1 cellular context compared by ENCODE assay signal in the genomic region with DNA sequence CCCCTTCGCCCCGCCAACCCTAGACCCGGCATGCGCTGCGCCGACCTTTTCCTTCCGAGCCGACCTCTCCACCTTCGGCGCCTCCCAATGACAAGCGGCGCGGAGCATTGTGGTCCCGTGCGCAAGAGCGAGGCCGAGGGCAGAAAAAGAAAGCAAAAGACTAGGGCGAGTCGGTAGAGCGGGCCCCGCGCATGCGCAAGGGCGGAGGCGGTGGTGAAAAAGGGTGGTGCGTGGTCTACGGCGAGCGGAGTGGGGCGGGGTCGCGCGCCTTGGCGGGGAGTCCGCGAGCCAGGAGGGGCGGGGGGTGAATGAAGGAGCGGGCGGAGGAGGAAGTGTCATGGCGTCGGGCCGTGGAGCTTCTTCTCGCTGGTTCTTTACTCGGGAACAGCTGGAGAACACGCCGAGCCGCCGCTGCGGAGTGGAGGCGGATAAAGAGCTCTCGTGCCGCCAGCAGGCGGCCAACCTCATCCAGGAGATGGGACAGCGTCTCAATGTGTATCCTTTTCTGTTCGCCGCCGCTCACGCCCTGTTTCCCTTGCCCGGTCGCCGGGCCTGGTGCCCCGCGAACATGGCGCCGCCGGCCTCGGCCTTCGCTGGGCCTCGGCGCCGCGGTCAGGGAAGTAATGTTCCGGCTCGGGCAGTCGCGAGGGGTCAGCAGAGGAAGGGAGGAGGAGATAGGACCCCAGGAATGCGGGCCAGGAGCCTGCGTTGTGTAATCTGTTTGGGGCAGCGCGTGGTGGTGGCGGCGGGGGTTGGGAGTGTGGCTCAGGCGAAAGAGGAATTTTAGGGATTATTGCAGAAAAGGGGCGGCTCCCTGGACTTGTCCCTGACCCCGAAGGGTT.
TF ChIP-seq lines count a peak whose summit lies in the region.

Gene CCNT2, plus strand, starts transcription at position 305 of the 842 bp plus-strand sequence. Its CDS starts 33 bp downstream, at position 338.

TF ChIP-seq in HEK293, 187 proteins besides CTCF, POLR2A, EP300 and RAD21 (continued from another document and continues in another):
- TF ChIP-seq, protein P1, sequence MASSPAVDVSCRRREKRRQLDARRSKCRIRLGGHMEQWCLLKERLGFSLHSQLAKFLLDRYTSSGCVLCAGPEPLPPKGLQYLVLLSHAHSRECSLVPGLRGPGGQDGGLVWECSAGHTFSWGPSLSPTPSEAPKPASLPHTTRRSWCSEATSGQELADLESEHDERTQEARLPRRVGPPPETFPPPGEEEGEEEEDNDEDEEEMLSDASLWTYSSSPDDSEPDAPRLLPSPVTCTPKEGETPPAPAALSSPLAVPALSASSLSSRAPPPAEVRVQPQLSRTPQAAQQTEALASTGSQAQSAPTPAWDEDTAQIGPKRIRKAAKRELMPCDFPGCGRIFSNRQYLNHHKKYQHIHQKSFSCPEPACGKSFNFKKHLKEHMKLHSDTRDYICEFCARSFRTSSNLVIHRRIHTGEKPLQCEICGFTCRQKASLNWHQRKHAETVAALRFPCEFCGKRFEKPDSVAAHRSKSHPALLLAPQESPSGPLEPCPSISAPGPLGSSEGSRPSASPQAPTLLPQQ (tag by site-specific recombination; IDR thresholded peaks at IDR 0.05) = no peak
- TF ChIP-seq ZNF623 (tag by site-specific recombination; IDR thresholded peaks at IDR 0.05) (no peak), ZNF530 (tag by site-specific recombination; IDR thresholded peaks at IDR 0.05; ENCODE audit: low read depth) (no peak), ZBTB11 (tag by site-specific recombination; conservative IDR thresholded peaks at IDR 0.05; ENCODE audit: low read depth) (peak; percentile 62), ZNF184 (tag by site-specific recombination; IDR thresholded peaks at IDR 0.05) (no peak), ZNF701 (tag by site-specific recombination; IDR thresholded peaks at IDR 0.05) (no peak), ZNF350 (tag by site-specific recombination; IDR thresholded peaks at IDR 0.05) (no peak), OSR2 (tag by site-specific recombination; IDR thresholded peaks at IDR 0.05) (no peak), ZNF394 (tag by site-specific recombination; IDR thresholded peaks at IDR 0.05; ENCODE audit: borderline replicate concordance) (no peak), ZNF214 (tag by site-specific recombination; IDR thresholded peaks at IDR 0.05; ENCODE audit: borderline replicate concordance) (no peak), ZNF169 (tag by site-specific recombination; IDR thresholded peaks at IDR 0.05) (no peak), ZNF341 (tag by site-specific recombination; IDR thresholded peaks at IDR 0.05; ENCODE audit: low read depth) (no peak), ZNF571 (tag by site-specific recombination; IDR thresholded peaks at IDR 0.05) (no peak), ZNF416 (tag by site-specific recombination; IDR thresholded peaks at IDR 0.05) (no peak), ZNF302 (tag by site-specific recombination; IDR thresholded peaks at IDR 0.05; ENCODE audit: low read depth) (no peak), ZBTB1 (tag by site-specific recombination; IDR thresholded peaks at IDR 0.05) (no peak), ZNF2 (tag by site-specific recombination; IDR thresholded peaks at IDR 0.05) (peak; percentile 38; the same call in 1 of the 2 replicates), ZNF830 (tag by site-specific recombination; IDR thresholded peaks at IDR 0.05; ENCODE audit: low read depth) (no peak), SP3 (tag by site-specific recombination; IDR thresholded peaks at IDR 0.05) (peak; percentile 93), BCL11A (tag by site-specific recombination; IDR thresholded peaks at IDR 0.05; ENCODE audit: low read depth) (no peak), ZNF16 (tag by site-specific recombination; IDR thresholded peaks at IDR 0.05; ENCODE audit: low read depth) (no peak), SP7 (tag by site-specific recombination; IDR thresholded peaks at IDR 0.05) (peak; percentile 39; the same call in 1 of the 2 replicates), IKZF3 (tag by site-specific recombination; IDR thresholded peaks at IDR 0.05) (no peak), ZNF747 (tag by site-specific recombination; IDR thresholded peaks at IDR 0.05) (no peak), ZBTB44 (tag by site-specific recombination; IDR thresholded peaks at IDR 0.05) (no peak), ZNF837 (tag by site-specific recombination; IDR thresholded peaks at IDR 0.05) (no peak), SETDB1 (IDR thresholded peaks at IDR 0.05; ENCODE audit: insufficient read length, low read length) (no peak), ZNF670 (tag by site-specific recombination; IDR thresholded peaks at IDR 0.05; ENCODE audit: low read depth) (no peak), ZNF510 (tag by site-specific recombination; IDR thresholded peaks at IDR 0.05; ENCODE audit: insufficient replicate concordance) (no peak), GLIS2 (tag by site-specific recombination; IDR thresholded peaks at IDR 0.05) (peak; percentile 79), ZNF600 (tag by site-specific recombination; IDR thresholded peaks at IDR 0.05) (no peak), ZNF23 (tag by site-specific recombination; IDR thresholded peaks at IDR 0.05; ENCODE audit: borderline replicate concordance) (no peak), ZNF658 (tag by site-specific recombination; IDR thresholded peaks at IDR 0.05) (no peak)
- TF ChIP-seq, protein P2, sequence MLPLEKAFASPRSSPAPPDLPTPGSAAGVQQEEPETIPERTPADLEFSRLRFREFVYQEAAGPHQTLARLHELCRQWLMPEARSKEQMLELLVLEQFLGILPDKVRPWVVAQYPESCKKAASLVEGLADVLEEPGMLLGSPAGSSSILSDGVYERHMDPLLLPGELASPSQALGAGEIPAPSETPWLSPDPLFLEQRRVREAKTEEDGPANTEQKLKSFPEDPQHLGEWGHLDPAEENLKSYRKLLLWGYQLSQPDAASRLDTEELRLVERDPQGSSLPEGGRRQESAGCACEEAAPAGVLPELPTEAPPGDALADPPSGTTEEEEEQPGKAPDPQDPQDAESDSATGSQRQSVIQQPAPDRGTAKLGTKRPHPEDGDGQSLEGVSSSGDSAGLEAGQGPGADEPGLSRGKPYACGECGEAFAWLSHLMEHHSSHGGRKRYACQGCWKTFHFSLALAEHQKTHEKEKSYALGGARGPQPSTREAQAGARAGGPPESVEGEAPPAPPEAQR (tag by site-specific recombination; IDR thresholded peaks at IDR 0.05) = no peak
- TF ChIP-seq, protein P3, sequence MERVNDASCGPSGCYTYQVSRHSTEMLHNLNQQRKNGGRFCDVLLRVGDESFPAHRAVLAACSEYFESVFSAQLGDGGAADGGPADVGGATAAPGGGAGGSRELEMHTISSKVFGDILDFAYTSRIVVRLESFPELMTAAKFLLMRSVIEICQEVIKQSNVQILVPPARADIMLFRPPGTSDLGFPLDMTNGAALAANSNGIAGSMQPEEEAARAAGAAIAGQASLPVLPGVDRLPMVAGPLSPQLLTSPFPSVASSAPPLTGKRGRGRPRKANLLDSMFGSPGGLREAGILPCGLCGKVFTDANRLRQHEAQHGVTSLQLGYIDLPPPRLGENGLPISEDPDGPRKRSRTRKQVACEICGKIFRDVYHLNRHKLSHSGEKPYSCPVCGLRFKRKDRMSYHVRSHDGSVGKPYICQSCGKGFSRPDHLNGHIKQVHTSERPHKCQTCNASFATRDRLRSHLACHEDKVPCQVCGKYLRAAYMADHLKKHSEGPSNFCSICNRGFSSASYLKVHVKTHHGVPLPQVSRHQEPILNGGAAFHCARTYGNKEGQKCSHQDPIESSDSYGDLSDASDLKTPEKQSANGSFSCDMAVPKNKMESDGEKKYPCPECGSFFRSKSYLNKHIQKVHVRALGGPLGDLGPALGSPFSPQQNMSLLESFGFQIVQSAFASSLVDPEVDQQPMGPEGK (tag by site-specific recombination; IDR thresholded peaks at IDR 0.05) = peak; percentile 63
- TF ChIP-seq, protein P4, sequence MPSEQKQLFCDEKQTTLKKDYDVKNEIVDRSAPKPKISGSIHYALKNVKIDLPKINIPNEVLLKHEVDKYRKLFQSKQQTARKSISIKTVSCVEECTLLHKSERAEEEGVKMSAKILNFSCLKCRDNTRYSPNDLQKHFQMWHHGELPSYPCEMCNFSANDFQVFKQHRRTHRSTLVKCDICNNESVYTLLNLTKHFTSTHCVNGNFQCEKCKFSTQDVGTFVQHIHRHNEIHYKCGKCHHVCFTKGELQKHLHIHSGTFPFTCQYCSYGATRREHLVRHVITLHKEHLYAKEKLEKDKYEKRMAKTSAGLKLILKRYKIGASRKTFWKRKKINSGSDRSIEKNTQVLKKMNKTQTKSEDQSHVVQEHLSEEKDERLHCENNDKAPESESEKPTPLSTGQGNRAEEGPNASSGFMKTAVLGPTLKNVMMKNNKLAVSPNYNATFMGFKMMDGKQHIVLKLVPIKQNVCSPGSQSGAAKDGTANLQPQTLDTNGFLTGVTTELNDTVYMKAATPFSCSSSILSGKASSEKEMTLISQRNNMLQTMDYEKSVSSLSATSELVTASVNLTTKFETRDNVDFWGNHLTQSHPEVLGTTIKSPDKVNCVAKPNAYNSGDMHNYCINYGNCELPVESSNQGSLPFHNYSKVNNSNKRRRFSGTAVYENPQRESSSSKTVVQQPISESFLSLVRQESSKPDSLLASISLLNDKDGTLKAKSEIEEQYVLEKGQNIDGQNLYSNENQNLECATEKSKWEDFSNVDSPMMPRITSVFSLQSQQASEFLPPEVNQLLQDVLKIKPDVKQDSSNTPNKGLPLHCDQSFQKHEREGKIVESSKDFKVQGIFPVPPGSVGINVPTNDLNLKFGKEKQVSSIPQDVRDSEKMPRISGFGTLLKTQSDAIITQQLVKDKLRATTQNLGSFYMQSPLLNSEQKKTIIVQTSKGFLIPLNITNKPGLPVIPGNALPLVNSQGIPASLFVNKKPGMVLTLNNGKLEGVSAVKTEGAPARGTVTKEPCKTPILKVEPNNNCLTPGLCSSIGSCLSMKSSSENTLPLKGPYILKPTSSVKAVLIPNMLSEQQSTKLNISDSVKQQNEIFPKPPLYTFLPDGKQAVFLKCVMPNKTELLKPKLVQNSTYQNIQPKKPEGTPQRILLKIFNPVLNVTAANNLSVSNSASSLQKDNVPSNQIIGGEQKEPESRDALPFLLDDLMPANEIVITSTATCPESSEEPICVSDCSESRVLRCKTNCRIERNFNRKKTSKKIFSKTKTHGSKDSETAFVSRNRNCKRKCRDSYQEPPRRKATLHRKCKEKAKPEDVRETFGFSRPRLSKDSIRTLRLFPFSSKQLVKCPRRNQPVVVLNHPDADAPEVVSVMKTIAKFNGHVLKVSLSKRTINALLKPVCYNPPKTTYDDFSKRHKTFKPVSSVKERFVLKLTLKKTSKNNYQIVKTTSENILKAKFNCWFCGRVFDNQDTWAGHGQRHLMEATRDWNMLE (tag by site-specific recombination; conservative IDR thresholded peaks at IDR 0.05; ENCODE audit: low read depth) = no peak
- TF ChIP-seq, protein P5, sequence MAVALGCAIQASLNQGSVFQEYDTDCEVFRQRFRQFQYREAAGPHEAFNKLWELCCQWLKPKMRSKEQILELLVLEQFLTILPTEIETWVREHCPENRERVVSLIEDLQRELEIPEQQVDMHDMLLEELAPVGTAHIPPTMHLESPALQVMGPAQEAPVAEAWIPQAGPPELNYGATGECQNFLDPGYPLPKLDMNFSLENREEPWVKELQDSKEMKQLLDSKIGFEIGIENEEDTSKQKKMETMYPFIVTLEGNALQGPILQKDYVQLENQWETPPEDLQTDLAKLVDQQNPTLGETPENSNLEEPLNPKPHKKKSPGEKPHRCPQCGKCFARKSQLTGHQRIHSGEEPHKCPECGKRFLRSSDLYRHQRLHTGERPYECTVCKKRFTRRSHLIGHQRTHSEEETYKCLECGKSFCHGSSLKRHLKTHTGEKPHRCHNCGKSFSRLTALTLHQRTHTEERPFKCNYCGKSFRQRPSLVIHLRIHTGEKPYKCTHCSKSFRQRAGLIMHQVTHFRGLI (tag by site-specific recombination; IDR thresholded peaks at IDR 0.05) = no peak
- TF ChIP-seq, protein P6, sequence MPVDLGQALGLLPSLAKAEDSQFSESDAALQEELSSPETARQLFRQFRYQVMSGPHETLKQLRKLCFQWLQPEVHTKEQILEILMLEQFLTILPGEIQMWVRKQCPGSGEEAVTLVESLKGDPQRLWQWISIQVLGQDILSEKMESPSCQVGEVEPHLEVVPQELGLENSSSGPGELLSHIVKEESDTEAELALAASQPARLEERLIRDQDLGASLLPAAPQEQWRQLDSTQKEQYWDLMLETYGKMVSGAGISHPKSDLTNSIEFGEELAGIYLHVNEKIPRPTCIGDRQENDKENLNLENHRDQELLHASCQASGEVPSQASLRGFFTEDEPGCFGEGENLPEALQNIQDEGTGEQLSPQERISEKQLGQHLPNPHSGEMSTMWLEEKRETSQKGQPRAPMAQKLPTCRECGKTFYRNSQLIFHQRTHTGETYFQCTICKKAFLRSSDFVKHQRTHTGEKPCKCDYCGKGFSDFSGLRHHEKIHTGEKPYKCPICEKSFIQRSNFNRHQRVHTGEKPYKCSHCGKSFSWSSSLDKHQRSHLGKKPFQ (tag by site-specific recombination; IDR thresholded peaks at IDR 0.05) = 0 out of 2 replicates have a peak, but pooled peaks have one; percentile 17
- TF ChIP-seq, protein P7, sequence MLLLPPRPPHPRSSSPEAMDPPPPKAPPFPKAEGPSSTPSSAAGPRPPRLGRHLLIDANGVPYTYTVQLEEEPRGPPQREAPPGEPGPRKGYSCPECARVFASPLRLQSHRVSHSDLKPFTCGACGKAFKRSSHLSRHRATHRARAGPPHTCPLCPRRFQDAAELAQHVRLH (tag by site-specific recombination; IDR thresholded peaks at IDR 0.05) = peak; percentile 82
